Comparison of ENCODE assay signal across 13 cellular contexts in genomic region chr3:105359098-105359762, GRCh38. TPM values are rescaled to one million over a fixed set of nuclear protein-coding genes. Genes with fewer than 3 reads are reported as not detected.
DNase-seq lines count a peak whose midpoint lies in the region; ATAC-seq, FAIRE-seq and TF ChIP-seq lines count a peak whose summit lies in the region.
"Had no signal": no experiment of that assay in that cellular context is flagged by ENCODE, and none has a peak within 500 bp of the region (broad histone marks: within the 10 kb centered on the region; RNA-seq: fewer than 3 reads in every experiment).

No MANE protein-coding gene starts in this region.

- peak overlapping the region; percentile 29 to 45; a peak in 4 of 6 replicates for H3K27ac ChIP-seq in A549

- FAIRE-seq in A549 (lab: Jason Lieb, UNC) = no peak
- FAIRE-seq in RCC 7860 (lab: Jason Lieb, UNC) = peak; percentile 80
- FAIRE-seq: frontal cortex, small intestine had no signal

- no peak for TF ChIP-seq RAD21 in A549 (conservative IDR thresholded peaks at IDR 0.05 in 1 of 2, IDR thresholded peaks at IDR 0.05 in 1 of 2)

- POLR2A ChIA-PET in A549 (lab: Yijun Ruan, JAX) = no interaction called here

- DNase-seq in A549 (ENCODE audit: low read depth in 1 of 2, low spot score in 1 of 2) = no peak
- peak; percentile 13 for DNase-seq in H4 (ENCODE audit: low spot score)
- DNase-seq in RCC 7860 (ENCODE audit: low spot score) = peak; percentile 74
- peak; percentile 77 for DNase-seq in fibroblast of pulmonary artery (ENCODE audit: low read depth)
- no peak for DNase-seq in DMS 273 treated with DMSO at 0.1 percent for 48 hours (lab: John Stamatoyannopoulos, UW)
- DNase-seq: activated CD8-positive, alpha-beta T cell treated with anti-CD3 and anti-CD28 coated beads, Interleukin-2, amount 10 ng/mL, durations not matched to agents 7 days and 5 days; adrenal gland; H7; small intestine had no signal

- TF ChIP-seq CTCF in A549 (IDR thresholded peaks at IDR 0.05) (no peak), fibroblast of pulmonary artery (IDR thresholded peaks at IDR 0.05; ENCODE audit: low read length, missing control alignments) (no peak)

- no peak for TF ChIP-seq POLR2A in A549 (IDR thresholded peaks at IDR 0.05; ENCODE audit: low read length)

- no peaks in the 10 kb centered on the region for H3K9me3 ChIP-seq in A549
- H3K9me3 ChIP-seq: adrenal gland had no signal

- ATAC-seq in A549 = no peak
- ATAC-seq in GM21526 (IDR thresholded peaks at IDR 0.05; ENCODE audit: low FRiP score, unreplicated experiment) = no peak
- ATAC-seq in GM18873 (IDR thresholded peaks at IDR 0.05; ENCODE audit: low FRiP score, unreplicated experiment) = no peak
- no peak for ATAC-seq in GM19397 (IDR thresholded peaks at IDR 0.05; ENCODE audit: unreplicated experiment)
- ATAC-seq: activated CD8-positive, alpha-beta T cell treated with anti-CD3 and anti-CD28 coated beads, Interleukin-2, amount 10 ng/mL, durations not matched to agents 7 days and 5 days had no signal

- peak overlapping the region; percentile 11; the same call in 1 of the 3 replicates for H3K4me2 ChIP-seq in A549

- WGBS in A549 (ENCODE audit: missing lambda C conversion rate) = 85% methylated on average over 5 of the region's 5 CpGs

- peaks cover 57% of the 10 kb centered on the region for H3K4me1 ChIP-seq in A549

- no peak overlapping the region for H3K4me3 ChIP-seq in A549
- H3K4me3 ChIP-seq in fibroblast of pulmonary artery (replicated peaks; ENCODE audit: low read depth, low read length) = no peak overlapping the region
- H3K4me3 ChIP-seq: adrenal gland had no signal

- no peak for TF ChIP-seq EP300 in A549 (IDR thresholded peaks at IDR 0.05)

- CTCF ChIA-PET in A549 (lab: Yijun Ruan, JAX) = no interaction called here

TF ChIP-seq in A549, 52 proteins besides CTCF, POLR2A, EP300 and RAD21:
- TF ChIP-seq ZSCAN20 (CRISPR knock-in tag; IDR thresholded peaks at IDR 0.05) = no peak
- TF ChIP-seq FOSL2 (IDR thresholded peaks at IDR 0.05) = no peak
- TF ChIP-seq FOSL2 (CRISPR knock-in tag; IDR thresholded peaks at IDR 0.05) = peak; percentile 76
- TF ChIP-seq CHD4 (IDR thresholded peaks at IDR 0.05; ENCODE audit: borderline replicate concordance) = no peak
- TF ChIP-seq REST (IDR thresholded peaks at IDR 0.05) = no peak
- TF ChIP-seq USF2 (IDR thresholded peaks at IDR 0.05) = no peak
- no peak for TF ChIP-seq MAX (IDR thresholded peaks at IDR 0.05)

RNA-seq across cellular contexts. Expression of gene ALCAM, which starts 7.5 kb away (rescaled TPM):
- polyA plus RNA-seq in A549 (2011; rRNA removed) = 145 and 170 TPM in 2 replicates
- polyA plus RNA-seq in A549 (2012; cell fraction: cytosol; rRNA removed) = 15.0 and 15.4 TPM in 2 replicates
- polyA plus RNA-seq in A549 (2012; cell fraction: nucleus; rRNA removed) = 17.2 and 18.6 TPM in 2 replicates
- polyA plus RNA-seq in A549 (2017; fragmentation: RNase III; extraction: RNeasy Plus Mini Kit Qiagen cat#74134 plus additional on column Dnase treatment) = 53.1 to 57.1 TPM (median 54.2 TPM) in 3 replicates
- polyA minus RNA-seq in A549 (2011; rRNA and poly(A)+ RNA removed) = 67.2 and 68.7 TPM in 2 replicates
- 78.1 and 88.4 TPM in 2 replicates for total RNA-seq in H4 (2014; rRNA removed; shearing (Covaris generic))

Comparison
In these comparisons a context has a peak if more than half of its experiments do, and no peak if none do; other contexts are left out.
1. DNase-seq: peak in H4 (single experiment), RCC 7860 (single experiment) and fibroblast of pulmonary artery (single experiment); none in A549 (0 of 2) and DMS 273 treated with DMSO at 0.1 percent for 48 hours (single experiment).